Comparison of ENCODE assay signal across 8 cellular contexts in genomic region chrX:107978707-107979307, GRCh38. TPM values are rescaled to one million over a fixed set of nuclear protein-coding genes. Genes with fewer than 3 reads are reported as not detected.
DNase-seq lines count a peak whose midpoint lies in the region; ATAC-seq and TF ChIP-seq lines count a peak whose summit lies in the region.

No MANE protein-coding gene starts in this region.

- no peaks in the 10 kb centered on the region for H3K4me1 Mint-ChIP-seq in activated CD8-positive, alpha-beta T cell treated with anti-CD3 and anti-CD28 coated beads, Interleukin-2, amount 10 ng/mL, durations not matched to agents 7 days and 5 days (ENCODE audit: low read depth)

- no peaks in the 10 kb centered on the region for H3K36me3 Mint-ChIP-seq in activated CD8-positive, alpha-beta T cell treated with anti-CD3 and anti-CD28 coated beads, Interleukin-2, amount 10 ng/mL, durations not matched to agents 7 days and 5 days (ENCODE audit: low read depth)

- CTCF ChIA-PET in HEK293T (lab: Yijun Ruan, JAX): interaction anchor here (0.6 to 1.3 kb wide), 6 partner anchors 23 to 440 kb away, joined by 3 to 7 read pairs (median 3); no protein-coding TSS in a partner anchor
- CTCF ChIA-PET in activated CD8-positive, alpha-beta T cell treated with anti-CD3 and anti-CD28 coated beads, Interleukin-2, amount 10 ng/mL, durations not matched to agents 7 days and 5 days (lab: Charles Lee): no interaction called here

- H3K4me3 Mint-ChIP-seq in activated CD8-positive, alpha-beta T cell treated with anti-CD3 and anti-CD28 coated beads, Interleukin-2, amount 10 ng/mL, durations not matched to agents 7 days and 5 days: no peak overlapping the region

- POLR2A ChIA-PET in HEK293T (lab: Yijun Ruan, JAX): no interaction called here
- POLR2A ChIA-PET in activated CD8-positive, alpha-beta T cell treated with anti-CD3 and anti-CD28 coated beads, Interleukin-2, amount 10 ng/mL, durations not matched to agents 7 days and 5 days (lab: Charles Lee): no interaction called here

- DNase-seq in HEK293T (ENCODE audit: extremely low spot score) (peak; percentile 55), kidney tubule cell (ENCODE audit: low spot score) (peak; percentile 33), NCI-H1436 (lab: John Stamatoyannopoulos, UW) (no peak), NCI-H187 treated with DMSO at 0.1 percent for 48 hours (lab: John Stamatoyannopoulos, UW) (no peak)
- no peak for DNase-seq in activated CD8-positive, alpha-beta T cell treated with anti-CD3 and anti-CD28 coated beads, Interleukin-2, amount 10 ng/mL, durations not matched to agents 7 days and 5 days
- no peak for DNase-seq in activated CD4-positive, CD25-positive, alpha-beta regulatory T cell (lab: John Stamatoyannopoulos, UW)

- no peak for ATAC-seq in activated CD8-positive, alpha-beta T cell treated with anti-CD3 and anti-CD28 coated beads, Interleukin-2, amount 10 ng/mL, durations not matched to agents 7 days and 5 days
- ATAC-seq in HG03571 (IDR thresholded peaks at IDR 0.05; ENCODE audit: unreplicated experiment): no peak

- peak overlapping the region; percentile 49 for H3K27ac Mint-ChIP-seq in activated CD8-positive, alpha-beta T cell treated with anti-CD3 and anti-CD28 coated beads, Interleukin-2, amount 10 ng/mL, durations not matched to agents 7 days and 5 days

- no peaks in the 10 kb centered on the region for H3K27me3 Mint-ChIP-seq in activated CD8-positive, alpha-beta T cell treated with anti-CD3 and anti-CD28 coated beads, Interleukin-2, amount 10 ng/mL, durations not matched to agents 7 days and 5 days (ENCODE audit: low read depth)

- H3K27ac ChIP-seq in C4-2B: no peak overlapping the region

- TF ChIP-seq CTCF in C4-2B (conservative IDR thresholded peaks at IDR 0.05): peak; percentile 76

- H3K9me3 Mint-ChIP-seq in activated CD8-positive, alpha-beta T cell treated with anti-CD3 and anti-CD28 coated beads, Interleukin-2, amount 10 ng/mL, durations not matched to agents 7 days and 5 days (ENCODE audit: insufficient read depth): no peaks in the 10 kb centered on the region

TF ChIP-seq in HEK293T, 16 proteins besides CTCF, POLR2A, EP300 and RAD21:
- no peak for TF ChIP-seq FOXK2 (IDR thresholded peaks at IDR 0.05)
- TF ChIP-seq LEF1 (IDR thresholded peaks at IDR 0.05; ENCODE audit: borderline replicate concordance): no peak
- no peak for TF ChIP-seq ELF4 (IDR thresholded peaks at IDR 0.05)
- no peak for TF ChIP-seq FOXM1 (IDR thresholded peaks at IDR 0.05; ENCODE audit: borderline replicate concordance)
- no peak for TF ChIP-seq L3MBTL2 (conservative IDR thresholded peaks at IDR 0.05)
- no peak for TF ChIP-seq NFRKB (IDR thresholded peaks at IDR 0.05)
- TF ChIP-seq HDGF (IDR thresholded peaks at IDR 0.05; ENCODE audit: borderline replicate concordance): no peak
- no peak for TF ChIP-seq SUZ12 (IDR thresholded peaks at IDR 0.05)
- no peak for TF ChIP-seq CTBP1 (IDR thresholded peaks at IDR 0.05; ENCODE audit: borderline replicate concordance)
- no peak for TF ChIP-seq ZNF384 (IDR thresholded peaks at IDR 0.05)
- TF ChIP-seq ARNT (IDR thresholded peaks at IDR 0.05): no peak
- no peak for TF ChIP-seq BHLHE40 (IDR thresholded peaks at IDR 0.05; ENCODE audit: borderline replicate concordance)
- no peak for TF ChIP-seq TARDBP (IDR thresholded peaks at IDR 0.05)
- TF ChIP-seq FOXA1 (IDR thresholded peaks at IDR 0.05): no peak
TF ChIP-seq in HEK293T: peak in this region for 0.

RNA-seq across cellular contexts. Expression of gene TEX13B, which starts 3.4 kb away (rescaled TPM):
- not detected for total RNA-seq in activated CD8-positive, alpha-beta T cell treated with anti-CD3 and anti-CD28 coated beads, Interleukin-2, amount 10 ng/mL, durations not matched to agents 7 days and 5 days

Comparison
In these comparisons a context has a peak if more than half of its experiments do, and no peak if none do; other contexts are left out.
1. DNase-seq: peak in HEK293T (single experiment) and kidney tubule cell (single experiment); none in activated CD8-positive, alpha-beta T cell treated with anti-CD3 and anti-CD28 coated beads, Interleukin-2, amount 10 ng/mL, durations not matched to agents 7 days and 5 days (single experiment), activated CD4-positive, CD25-positive, alpha-beta regulatory T cell (0 of 4), NCI-H1436 (single experiment) and NCI-H187 treated with DMSO at 0.1 percent for 48 hours (single experiment).